ENCODE assay signal across 14 cellular contexts in genomic region chr6:141403827-141404226, GRCh38.
DNase-seq lines count a peak whose midpoint lies in the region; ATAC-seq and TF ChIP-seq lines count a peak whose summit lies in the region.
"Had no signal": no experiment of that assay in that cellular context is flagged by ENCODE, and none has a peak within 500 bp of the region (broad histone marks: within the 10 kb centered on the region; RNA-seq: fewer than 3 reads in every experiment).

No MANE protein-coding gene starts in this region.

- no peak overlapping the region for H2BK5ac ChIP-seq in neuronal stem cell (ENCODE audit: low read length)

- H3K9me3 ChIP-seq in neuronal stem cell (replicated peaks in 1 of 2; ENCODE audit: control insufficient read depth in 2 of 2, insufficient read depth in 1 of 2, low read depth in 1 of 2, low read length in 2 of 2) (peaks cover 2 to 12% of the 10 kb centered on the region in 2 donors), A673 (ENCODE audit: low read depth, low read length, poor library complexity, severe bottlenecking) (peaks cover 19% of the 10 kb centered on the region)
- H3K9me3 ChIP-seq: A549 had no signal

- POLR2A ChIA-PET in A673 (lab: Charles Lee; ENCODE audit: low non-redundant PET): no interaction called here

- no peaks in the 10 kb centered on the region for H3K4me1 ChIP-seq in neuronal stem cell (ENCODE audit: control insufficient read depth in 2 of 2, insufficient read depth in 1 of 2, low read depth in 1 of 2, low read length in 2 of 2)
- no peaks in the 10 kb centered on the region for H3K4me1 ChIP-seq in A673 (ENCODE audit: insufficient read depth, low read length, poor library complexity, severe bottlenecking)
- H3K4me1 ChIP-seq: A549 had no signal

- no peak overlapping the region for H4K8ac ChIP-seq in neuronal stem cell (ENCODE audit: low read depth, low read length)

- TF ChIP-seq CTCF in A673 (conservative IDR thresholded peaks at IDR 0.05; ENCODE audit: low read depth, low read length) (no peak), Calu3 (IDR thresholded peaks at IDR 0.05; ENCODE audit: unreplicated experiment) (no peak)

- WGBS in neuronal stem cell (ENCODE audit: extremely low coverage in 2 of 2, insufficient read length in 2 of 2, insufficient replicate concordance in 1 of 2), 2 donors: no CpG with 5 or more reads among the region's 2 CpGs

- no peak overlapping the region for H3K14ac ChIP-seq in neuronal stem cell (ENCODE audit: low read length)

- H2AFZ ChIP-seq in neuronal stem cell (ENCODE audit: low read length): peak overlapping the region; percentile 37

- ATAC-seq in Right ventricle myocardium inferior (peak; percentile 42), HG02623 (IDR thresholded peaks at IDR 0.05; ENCODE audit: unreplicated experiment) (no peak)
- ATAC-seq: A549 had no signal

- H3K4me3 ChIP-seq in neuronal stem cell (ENCODE audit: low read length in 2 of 2): no peak overlapping the region
- no peak overlapping the region for H3K4me3 ChIP-seq in A673 (ENCODE audit: low read depth, low read length, poor library complexity, severe bottlenecking)
- H3K4me3 ChIP-seq: A549 had no signal

- H3K4ac ChIP-seq in neuronal stem cell (ENCODE audit: low read length): no peak overlapping the region

- H3K79me1 ChIP-seq in neuronal stem cell (ENCODE audit: low read depth, low read length): no peaks in the 10 kb centered on the region

- no peak overlapping the region for H3K23ac ChIP-seq in neuronal stem cell (ENCODE audit: low read depth, low read length, poor library complexity)

- H3K27ac Mint-ChIP-seq in Calu3 (ENCODE audit: unreplicated experiment): no peak overlapping the region

- CTCF ChIA-PET in A673 (lab: Charles Lee) (no interaction called here), Calu3 (lab: Charles Lee) (no interaction called here)

- no peak overlapping the region for H2BK12ac ChIP-seq in neuronal stem cell (ENCODE audit: low read length)

- H2BK120ac ChIP-seq in neuronal stem cell (ENCODE audit: low read depth, low read length): no peak overlapping the region

- no peaks in the 10 kb centered on the region for H3K36me3 Mint-ChIP-seq in Calu3 (ENCODE audit: insufficient read depth, unreplicated experiment)

- no peak overlapping the region for H4K91ac ChIP-seq in neuronal stem cell (ENCODE audit: low read depth, low read length, poor library complexity)

- no peaks in the 10 kb centered on the region for H3K9me3 Mint-ChIP-seq in Calu3 (ENCODE audit: low read depth, unreplicated experiment)

- no peak overlapping the region for H3K4me3 Mint-ChIP-seq in Calu3 (ENCODE audit: low read depth, unreplicated experiment)
- H3K4me3 Mint-ChIP-seq: activated CD4-positive, alpha-beta memory T cell treated with anti-CD3 and anti-CD28 coated beads, Interleukin-2, amount 10 ng/mL, durations not matched to agents 7 days and 5 days had no signal

- H3K4me1 Mint-ChIP-seq in Calu3 (ENCODE audit: low read depth, unreplicated experiment): no peaks in the 10 kb centered on the region

- H3K27ac ChIP-seq in neuronal stem cell (replicated peaks; ENCODE audit: low read length) (no peak overlapping the region), A673 (ENCODE audit: low read depth, low read length, poor library complexity, severe bottlenecking) (no peak overlapping the region)
- H3K27ac ChIP-seq: A549 had no signal

- intact Hi-C loops in Right ventricle myocardium inferior (cut with DNase I) (loop anchor here (2.0 to 5.0 kb wide), 6 partner anchors 43 to 627 kb away; no protein-coding TSS in a partner anchor), cardiac septum (cut with DNase I) (loop anchor here (10.0 kb wide), 2 partner anchors 239 to 629 kb away; no protein-coding TSS in a partner anchor), A673 (cut with micrococcal nuclease; ENCODE audit: unreplicated experiment) (no loop called here), Calu3 (cut with micrococcal nuclease; ENCODE audit: unreplicated experiment) (no loop called here)

- no peaks in the 10 kb centered on the region for H3K36me3 ChIP-seq in neuronal stem cell (replicated peaks in 1 of 2; ENCODE audit: control insufficient read depth in 2 of 2, insufficient read depth in 2 of 2, low read length in 2 of 2)
- no peaks in the 10 kb centered on the region for H3K36me3 ChIP-seq in A673 (ENCODE audit: insufficient read depth, low read length, poor library complexity, severe bottlenecking)

- BruUV-seq in A673 (replicated peaks; lab: Mats Ljungman, UMichigan) (no TSS peak), Calu3 (replicated peaks; lab: Mats Ljungman, UMichigan) (no TSS peak)

- no peaks in the 10 kb centered on the region for H3K27me3 Mint-ChIP-seq in Calu3 (ENCODE audit: unreplicated experiment)
- H3K27me3 Mint-ChIP-seq: activated CD4-positive, alpha-beta memory T cell treated with anti-CD3 and anti-CD28 coated beads, Interleukin-2, amount 10 ng/mL, durations not matched to agents 7 days and 5 days had no signal

- no peak overlapping the region for H3K9ac ChIP-seq in neuronal stem cell (ENCODE audit: low read depth, low read length, poor library complexity)

- H3K4me2 ChIP-seq in neuronal stem cell (ENCODE audit: insufficient read depth, low read length, poor library complexity, severe bottlenecking): no peak overlapping the region
- H3K4me2 ChIP-seq: A549 had no signal

- H3K27me3 ChIP-seq in neuronal stem cell (ENCODE audit: control insufficient read depth in 3 of 3, insufficient read depth in 3 of 3, low read depth in 1 of 3, low read length in 3 of 3) (no peaks in the 10 kb centered on the region), A673 (replicated peaks; ENCODE audit: insufficient read depth, low read depth, low read length, poor library complexity) (no peaks in the 10 kb centered on the region)

- DNase-seq in Right ventricle myocardium inferior (ENCODE audit: missing footprints) (no peak), cardiac septum (ENCODE audit: low spot score) (no peak), fibroblast of peridontal ligament (ENCODE audit: extremely low read depth) (peak; percentile 79), neuronal stem cell (ENCODE audit: low spot score) (no peak), A673 (ENCODE audit: low spot score) (no peak), Calu3 (no peak)
- DNase-seq in activated CD8-positive, alpha-beta memory T cell treated with anti-CD3 and anti-CD28 coated beads for 24 hours: no peak
- DNase-seq: activated CD4-positive, alpha-beta memory T cell treated with anti-CD3 and anti-CD28 coated beads, Interleukin-2, amount 10 ng/mL, durations not matched to agents 7 days and 5 days; central memory CD4-positive, alpha-beta T cell; NCI-H1048; NCI-H2171 treated with DMSO at 0.1 percent for 48 hours; stimulated activated CD4-positive, alpha-beta T cell treated with anti-CD3 and anti-CD28 coated beads, Interleukin-4, amount 100 ng/mL, for 24 hours had no signal

- H2AK5ac ChIP-seq in neuronal stem cell (ENCODE audit: low read depth, low read length): no peak overlapping the region

- no peak overlapping the region for H2BK15ac ChIP-seq in neuronal stem cell (ENCODE audit: low read length)

- no peak overlapping the region for H3K18ac ChIP-seq in neuronal stem cell (ENCODE audit: low read length)

Comparison
In these comparisons a context has a peak if more than half of its experiments do, and no peak if none do; other contexts are left out.
1. intact Hi-C loops: an anchor here in Right ventricle myocardium inferior (2.0 to 5.0 kb wide) and cardiac septum (10.0 kb wide); none called in A673 and Calu3.